In genomic region chr22:41862530-41863266, GRCh38 we compare ENCODE assay signal across 9 cellular contexts. TPM values are rescaled to one million over a fixed set of nuclear protein-coding genes. Genes with fewer than 3 reads are reported as not detected.
DNase-seq lines count a peak whose midpoint lies in the region; ATAC-seq and TF ChIP-seq lines count a peak whose summit lies in the region.
"Had no signal": no experiment of that assay in that cellular context is flagged by ENCODE, and none has a peak within 500 bp of the region (broad histone marks: within the 10 kb centered on the region; RNA-seq: fewer than 3 reads in every experiment).

No MANE protein-coding gene starts in this region.

- peak overlapping the region; percentile 90 to 93 for H3K27ac Mint-ChIP-seq in effector memory CD8-positive, alpha-beta T cell

- no peaks in the 10 kb centered on the region for H3K4me1 ChIP-seq in MM.1S (ENCODE audit: low read length)

- H3K4me2 ChIP-seq in SU-DHL-6 (ENCODE audit: low read depth, low read length, poor library complexity, severe bottlenecking) (peak overlapping the region; percentile 60), MM.1S (ENCODE audit: low read depth, low read length) (no peak overlapping the region)

- H3K9ac ChIP-seq in SU-DHL-6 (ENCODE audit: low read length): peak overlapping the region; percentile 63
- no peak overlapping the region for H3K9ac ChIP-seq in MM.1S (ENCODE audit: low read length)

- no peaks in the 10 kb centered on the region for H3K9me3 Mint-ChIP-seq in effector memory CD8-positive, alpha-beta T cell

- TF ChIP-seq CTCF in SU-DHL-6 (IDR thresholded peaks at IDR 0.05; ENCODE audit: insufficient read depth, low read length, poor library complexity, severe bottlenecking): no peak
- no peak for TF ChIP-seq CTCF in MM.1S (IDR thresholded peaks at IDR 0.05; ENCODE audit: low read length)

- H3F3A ChIP-seq in SU-DHL-6 (ENCODE audit: insufficient read depth) (peaks cover 51% of the 10 kb centered on the region), MM.1S (ENCODE audit: insufficient read depth, low read length) (no peaks in the 10 kb centered on the region)

- no peak for DNase-seq in effector memory CD8-positive, alpha-beta T cell
- DNase-seq in NCI-H1436 (lab: John Stamatoyannopoulos, UW) (no peak), occipital lobe (lab: John Stamatoyannopoulos, UW) (no peak), MM.1S (no peak)

- H3K27ac ChIP-seq in SU-DHL-6 (ENCODE audit: low read depth, low read length) (peak overlapping the region; percentile 90), skin epidermis (peak overlapping the region in 18 of 21 experiments; percentile 3 to 88 (median 67)), MM.1S (ENCODE audit: low read length) (no peak overlapping the region)

- H2AFZ ChIP-seq in SU-DHL-6 (ENCODE audit: low read depth, low read length, severe bottlenecking) (no peak overlapping the region), MM.1S (ENCODE audit: low read length) (no peak overlapping the region)

- no peaks in the 10 kb centered on the region for H3K27me3 Mint-ChIP-seq in effector memory CD8-positive, alpha-beta T cell

- H4K20me1 ChIP-seq in SU-DHL-6 (ENCODE audit: low read depth, low read length) (no peaks in the 10 kb centered on the region), MM.1S (ENCODE audit: insufficient read depth, low read length) (peaks cover 60% of the 10 kb centered on the region)

- H3K36me3 ChIP-seq in SU-DHL-6 (ENCODE audit: low read length) (peaks cover 6% of the 10 kb centered on the region; the same call in 1 of the 2 replicates), MM.1S (replicated peaks; ENCODE audit: insufficient read depth, low read length) (peaks cover 15% of the 10 kb centered on the region; the same call in 1 of the 2 replicates)

- H3K4me1 Mint-ChIP-seq in effector memory CD8-positive, alpha-beta T cell (ENCODE audit: low read depth in 2 of 2): peaks cover 37 to 50% of the 10 kb centered on the region in 2 donors

- H3K4me3 Mint-ChIP-seq in effector memory CD8-positive, alpha-beta T cell: peak overlapping the region; percentile 59 to 60

- peaks cover 34% of the 10 kb centered on the region for H3K36me3 Mint-ChIP-seq in effector memory CD8-positive, alpha-beta T cell (ENCODE audit: insufficient read depth)

- no peaks in the 10 kb centered on the region for H3K9me2 ChIP-seq in SU-DHL-6 (replicated peaks; ENCODE audit: insufficient read depth, low read length)
- no peaks in the 10 kb centered on the region for H3K9me2 ChIP-seq in MM.1S (replicated peaks; ENCODE audit: insufficient read depth, low read length)

- H3K79me2 ChIP-seq in SU-DHL-6 (ENCODE audit: insufficient read depth, low read length) (peaks cover 80% of the 10 kb centered on the region), MM.1S (ENCODE audit: low read length) (peaks cover 95% of the 10 kb centered on the region)

- ATAC-seq in GM18511 (IDR thresholded peaks at IDR 0.05; ENCODE audit: unreplicated experiment): peak; percentile 70
- peak; percentile 54 for ATAC-seq in HG02623 (IDR thresholded peaks at IDR 0.05; ENCODE audit: unreplicated experiment)
- ATAC-seq in effector memory CD8-positive, alpha-beta T cell (replicated peaks): peak; percentile 43

- H3K9me3 ChIP-seq in SU-DHL-6 (ENCODE audit: insufficient read depth, low read length): no peaks in the 10 kb centered on the region
- H3K9me3 ChIP-seq in MM.1S (replicated peaks; ENCODE audit: insufficient read depth, low read length): no peaks in the 10 kb centered on the region

- no peaks in the 10 kb centered on the region for H3K27me3 ChIP-seq in SU-DHL-6 (ENCODE audit: low read length)
- no peaks in the 10 kb centered on the region for H3K27me3 ChIP-seq in MM.1S (replicated peaks; ENCODE audit: insufficient read depth, low read length)

- H3K4me3 ChIP-seq in SU-DHL-6 (ENCODE audit: insufficient read depth, low read length, poor library complexity, severe bottlenecking) (peak overlapping the region; percentile 15), skin epidermis (no peak overlapping the region), MM.1S (ENCODE audit: low read length) (no peak overlapping the region)

RNA-seq across cellular contexts. Expression of gene SREBF2, which starts 29.8 kb away (rescaled TPM):
- 65.5 TPM for total RNA-seq in occipital lobe

RNA-seq across cellular contexts. Expression of gene SHISA8, which starts 52.2 kb away (rescaled TPM):
- total RNA-seq in occipital lobe: not detected
- total RNA-seq: renal cortical epithelial cell had no signal
